In genomic region chr15:59688888-59689625, GRCh38 we compare ENCODE assay signal across 1 cellular context.
A peak's percentile ranks its signal among the peaks of the same experiment; 100 is the strongest.
TF ChIP-seq lines count a peak whose summit lies in the region.

BNIP2 (minus strand) TSS chr15:59689320; CDS start chr15:59682457, 6,863 bp downstream.

TF ChIP-seq in K562, 482 proteins besides CTCF, POLR2A, EP300 and RAD21 (continued from another document and continues in another):
- TF ChIP-seq TCFL5 (CRISPR knock-in tag; conservative IDR thresholded peaks at IDR 0.05) (no peak), ZFP30 (CRISPR knock-in tag; IDR thresholded peaks at IDR 0.05; ENCODE audit: borderline replicate concordance) (no peak), MTA3 (IDR thresholded peaks at IDR 0.05; ENCODE audit: borderline replicate concordance) (peak; percentile 25; the same call in 1 of the 2 replicates), NR4A1 (CRISPR knock-in tag; IDR thresholded peaks at IDR 0.05) (peak; percentile 83; the same call in 1 of the 2 replicates), NR4A1 (tag; IDR thresholded peaks at IDR 0.05) (no peak), NR1H2 (CRISPR knock-in tag; IDR thresholded peaks at IDR 0.05) (no peak), HNRNPL (IDR thresholded peaks at IDR 0.05; ENCODE audit: low read depth, low read length) (no peak), HDGF (IDR thresholded peaks at IDR 0.05) (no peak), MCM7 (IDR thresholded peaks at IDR 0.05) (no peak), CHCHD3 (CRISPR knock-in tag; IDR thresholded peaks at IDR 0.05) (no peak), HOMEZ (CRISPR knock-in tag; IDR thresholded peaks at IDR 0.05) (no peak), FOXA1 (IDR thresholded peaks at IDR 0.05; ENCODE audit: borderline replicate concordance) (no peak), POLR2B (IDR thresholded peaks at IDR 0.05; ENCODE audit: low read depth, partially characterized antibody) (peak; percentile 58), ZKSCAN8 (CRISPR knock-in tag; IDR thresholded peaks at IDR 0.05) (no peak), PTBP1 (IDR thresholded peaks at IDR 0.05; ENCODE audit: low read depth, low read length) (no peak), ZNF764 (CRISPR knock-in tag; IDR thresholded peaks at IDR 0.05; ENCODE audit: low read depth) (no peak), KDM1A (IDR thresholded peaks at IDR 0.05) (no peak), SMARCE1 (IDR thresholded peaks at IDR 0.05) (no peak), MECOM (CRISPR knock-in tag; IDR thresholded peaks at IDR 0.05) (no peak), TRIM24 (IDR thresholded peaks at IDR 0.05) (peak in 1 of 2 experiments; percentile 16; a peak in 1 of 4 replicates), ZNF586 (CRISPR knock-in tag; conservative IDR thresholded peaks at IDR 0.05) (no peak), SAFB2 (IDR thresholded peaks at IDR 0.05; ENCODE audit: borderline replicate concordance, low read depth, low read length, severe bottlenecking) (no peak), POLR2AphosphoS5 (IDR thresholded peaks at IDR 0.05; ENCODE audit: control insufficient read depth, insufficient read depth, low read depth, low read length) (peak; percentile 75), L3MBTL2 (IDR thresholded peaks at IDR 0.05) (no peak; the same call in 1 of the 2 replicates), CBX5 (IDR thresholded peaks at IDR 0.05; ENCODE audit: borderline replicate concordance, low read depth) (no peak), ZNF695 (CRISPR knock-in tag; IDR thresholded peaks at IDR 0.05) (no peak), BMI1 (IDR thresholded peaks at IDR 0.05; ENCODE audit: low read length) (no peak), GABPB2 (CRISPR knock-in tag; conservative IDR thresholded peaks at IDR 0.05) (no peak), RBM14 (IDR thresholded peaks at IDR 0.05; ENCODE audit: borderline replicate concordance, insufficient read depth, low read depth, low read length) (no peak), CREBBP (IDR thresholded peaks at IDR 0.05; ENCODE audit: low read depth, low read length) (no peak), TFAM (CRISPR knock-in tag; conservative IDR thresholded peaks at IDR 0.05) (no peak), ZNF583 (CRISPR knock-in tag; IDR thresholded peaks at IDR 0.05) (no peak; the same call in 1 of the 2 replicates)
- TF ChIP-seq, protein P1, sequence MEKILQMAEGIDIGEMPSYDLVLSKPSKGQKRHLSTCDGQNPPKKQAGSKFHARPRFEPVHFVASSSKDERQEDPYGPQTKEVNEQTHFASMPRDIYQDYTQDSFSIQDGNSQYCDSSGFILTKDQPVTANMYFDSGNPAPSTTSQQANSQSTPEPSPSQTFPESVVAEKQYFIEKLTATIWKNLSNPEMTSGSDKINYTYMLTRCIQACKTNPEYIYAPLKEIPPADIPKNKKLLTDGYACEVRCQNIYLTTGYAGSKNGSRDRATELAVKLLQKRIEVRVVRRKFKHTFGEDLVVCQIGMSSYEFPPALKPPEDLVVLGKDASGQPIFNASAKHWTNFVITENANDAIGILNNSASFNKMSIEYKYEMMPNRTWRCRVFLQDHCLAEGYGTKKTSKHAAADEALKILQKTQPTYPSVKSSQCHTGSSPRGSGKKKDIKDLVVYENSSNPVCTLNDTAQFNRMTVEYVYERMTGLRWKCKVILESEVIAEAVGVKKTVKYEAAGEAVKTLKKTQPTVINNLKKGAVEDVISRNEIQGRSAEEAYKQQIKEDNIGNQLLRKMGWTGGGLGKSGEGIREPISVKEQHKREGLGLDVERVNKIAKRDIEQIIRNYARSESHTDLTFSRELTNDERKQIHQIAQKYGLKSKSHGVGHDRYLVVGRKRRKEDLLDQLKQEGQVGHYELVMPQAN (IDR thresholded peaks at IDR 0.05; ENCODE audit: borderline replicate concordance) = peak; percentile 56; the same call in 1 of the 2 replicates
- TF ChIP-seq, protein P2, sequence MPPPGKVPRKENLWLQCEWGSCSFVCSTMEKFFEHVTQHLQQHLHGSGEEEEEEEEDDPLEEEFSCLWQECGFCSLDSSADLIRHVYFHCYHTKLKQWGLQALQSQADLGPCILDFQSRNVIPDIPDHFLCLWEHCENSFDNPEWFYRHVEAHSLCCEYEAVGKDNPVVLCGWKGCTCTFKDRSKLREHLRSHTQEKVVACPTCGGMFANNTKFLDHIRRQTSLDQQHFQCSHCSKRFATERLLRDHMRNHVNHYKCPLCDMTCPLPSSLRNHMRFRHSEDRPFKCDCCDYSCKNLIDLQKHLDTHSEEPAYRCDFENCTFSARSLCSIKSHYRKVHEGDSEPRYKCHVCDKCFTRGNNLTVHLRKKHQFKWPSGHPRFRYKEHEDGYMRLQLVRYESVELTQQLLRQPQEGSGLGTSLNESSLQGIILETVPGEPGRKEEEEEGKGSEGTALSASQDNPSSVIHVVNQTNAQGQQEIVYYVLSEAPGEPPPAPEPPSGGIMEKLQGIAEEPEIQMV (tag; conservative IDR thresholded peaks at IDR 0.05; ENCODE audit: low read depth) = 0 out of 2 replicates have a peak, but pooled peaks have one; percentile 15
- TF ChIP-seq, protein P3, sequence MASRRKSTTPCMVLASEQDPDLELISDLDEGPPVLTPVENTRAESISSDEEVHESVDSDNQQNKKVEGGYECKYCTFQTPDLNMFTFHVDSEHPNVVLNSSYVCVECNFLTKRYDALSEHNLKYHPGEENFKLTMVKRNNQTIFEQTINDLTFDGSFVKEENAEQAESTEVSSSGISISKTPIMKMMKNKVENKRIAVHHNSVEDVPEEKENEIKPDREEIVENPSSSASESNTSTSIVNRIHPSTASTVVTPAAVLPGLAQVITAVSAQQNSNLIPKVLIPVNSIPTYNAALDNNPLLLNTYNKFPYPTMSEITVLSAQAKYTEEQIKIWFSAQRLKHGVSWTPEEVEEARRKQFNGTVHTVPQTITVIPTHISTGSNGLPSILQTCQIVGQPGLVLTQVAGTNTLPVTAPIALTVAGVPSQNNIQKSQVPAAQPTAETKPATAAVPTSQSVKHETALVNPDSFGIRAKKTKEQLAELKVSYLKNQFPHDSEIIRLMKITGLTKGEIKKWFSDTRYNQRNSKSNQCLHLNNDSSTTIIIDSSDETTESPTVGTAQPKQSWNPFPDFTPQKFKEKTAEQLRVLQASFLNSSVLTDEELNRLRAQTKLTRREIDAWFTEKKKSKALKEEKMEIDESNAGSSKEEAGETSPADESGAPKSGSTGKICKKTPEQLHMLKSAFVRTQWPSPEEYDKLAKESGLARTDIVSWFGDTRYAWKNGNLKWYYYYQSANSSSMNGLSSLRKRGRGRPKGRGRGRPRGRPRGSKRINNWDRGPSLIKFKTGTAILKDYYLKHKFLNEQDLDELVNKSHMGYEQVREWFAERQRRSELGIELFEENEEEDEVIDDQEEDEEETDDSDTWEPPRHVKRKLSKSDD (conservative IDR thresholded peaks at IDR 0.05; ENCODE audit: low read length) = no peak
- TF ChIP-seq, protein P4, sequence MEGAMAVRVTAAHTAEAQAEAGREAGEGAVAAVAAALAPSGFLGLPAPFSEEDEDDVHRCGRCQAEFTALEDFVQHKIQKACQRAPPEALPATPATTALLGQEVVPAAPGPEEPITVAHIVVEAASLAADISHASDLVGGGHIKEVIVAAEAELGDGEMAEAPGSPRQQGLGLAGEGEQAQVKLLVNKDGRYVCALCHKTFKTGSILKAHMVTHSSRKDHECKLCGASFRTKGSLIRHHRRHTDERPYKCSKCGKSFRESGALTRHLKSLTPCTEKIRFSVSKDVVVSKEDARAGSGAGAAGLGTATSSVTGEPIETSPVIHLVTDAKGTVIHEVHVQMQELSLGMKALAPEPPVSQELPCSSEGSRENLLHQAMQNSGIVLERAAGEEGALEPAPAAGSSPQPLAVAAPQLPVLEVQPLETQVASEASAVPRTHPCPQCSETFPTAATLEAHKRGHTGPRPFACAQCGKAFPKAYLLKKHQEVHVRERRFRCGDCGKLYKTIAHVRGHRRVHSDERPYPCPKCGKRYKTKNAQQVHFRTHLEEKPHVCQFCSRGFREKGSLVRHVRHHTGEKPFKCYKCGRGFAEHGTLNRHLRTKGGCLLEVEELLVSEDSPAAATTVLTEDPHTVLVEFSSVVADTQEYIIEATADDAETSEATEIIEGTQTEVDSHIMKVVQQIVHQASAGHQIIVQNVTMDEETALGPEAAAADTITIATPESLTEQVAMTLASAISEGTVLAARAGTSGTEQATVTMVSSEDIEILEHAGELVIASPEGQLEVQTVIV (CRISPR knock-in tag; IDR thresholded peaks at IDR 0.05; ENCODE audit: borderline replicate concordance) = no peak
- TF ChIP-seq, protein P5, sequence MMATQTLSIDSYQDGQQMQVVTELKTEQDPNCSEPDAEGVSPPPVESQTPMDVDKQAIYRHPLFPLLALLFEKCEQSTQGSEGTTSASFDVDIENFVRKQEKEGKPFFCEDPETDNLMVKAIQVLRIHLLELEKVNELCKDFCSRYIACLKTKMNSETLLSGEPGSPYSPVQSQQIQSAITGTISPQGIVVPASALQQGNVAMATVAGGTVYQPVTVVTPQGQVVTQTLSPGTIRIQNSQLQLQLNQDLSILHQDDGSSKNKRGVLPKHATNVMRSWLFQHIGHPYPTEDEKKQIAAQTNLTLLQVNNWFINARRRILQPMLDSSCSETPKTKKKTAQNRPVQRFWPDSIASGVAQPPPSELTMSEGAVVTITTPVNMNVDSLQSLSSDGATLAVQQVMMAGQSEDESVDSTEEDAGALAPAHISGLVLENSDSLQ (IDR thresholded peaks at IDR 0.05) = peak; percentile 37; the same call in 1 of the 2 replicates
- TF ChIP-seq, protein P6, sequence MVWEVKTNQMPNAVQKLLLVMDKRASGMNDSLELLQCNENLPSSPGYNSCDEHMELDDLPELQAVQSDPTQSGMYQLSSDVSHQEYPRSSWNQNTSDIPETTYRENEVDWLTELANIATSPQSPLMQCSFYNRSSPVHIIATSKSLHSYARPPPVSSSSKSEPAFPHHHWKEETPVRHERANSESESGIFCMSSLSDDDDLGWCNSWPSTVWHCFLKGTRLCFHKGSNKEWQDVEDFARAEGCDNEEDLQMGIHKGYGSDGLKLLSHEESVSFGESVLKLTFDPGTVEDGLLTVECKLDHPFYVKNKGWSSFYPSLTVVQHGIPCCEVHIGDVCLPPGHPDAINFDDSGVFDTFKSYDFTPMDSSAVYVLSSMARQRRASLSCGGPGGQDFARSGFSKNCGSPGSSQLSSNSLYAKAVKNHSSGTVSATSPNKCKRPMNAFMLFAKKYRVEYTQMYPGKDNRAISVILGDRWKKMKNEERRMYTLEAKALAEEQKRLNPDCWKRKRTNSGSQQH (CRISPR knock-in tag; IDR thresholded peaks at IDR 0.05) = no peak
- TF ChIP-seq, protein P7, sequence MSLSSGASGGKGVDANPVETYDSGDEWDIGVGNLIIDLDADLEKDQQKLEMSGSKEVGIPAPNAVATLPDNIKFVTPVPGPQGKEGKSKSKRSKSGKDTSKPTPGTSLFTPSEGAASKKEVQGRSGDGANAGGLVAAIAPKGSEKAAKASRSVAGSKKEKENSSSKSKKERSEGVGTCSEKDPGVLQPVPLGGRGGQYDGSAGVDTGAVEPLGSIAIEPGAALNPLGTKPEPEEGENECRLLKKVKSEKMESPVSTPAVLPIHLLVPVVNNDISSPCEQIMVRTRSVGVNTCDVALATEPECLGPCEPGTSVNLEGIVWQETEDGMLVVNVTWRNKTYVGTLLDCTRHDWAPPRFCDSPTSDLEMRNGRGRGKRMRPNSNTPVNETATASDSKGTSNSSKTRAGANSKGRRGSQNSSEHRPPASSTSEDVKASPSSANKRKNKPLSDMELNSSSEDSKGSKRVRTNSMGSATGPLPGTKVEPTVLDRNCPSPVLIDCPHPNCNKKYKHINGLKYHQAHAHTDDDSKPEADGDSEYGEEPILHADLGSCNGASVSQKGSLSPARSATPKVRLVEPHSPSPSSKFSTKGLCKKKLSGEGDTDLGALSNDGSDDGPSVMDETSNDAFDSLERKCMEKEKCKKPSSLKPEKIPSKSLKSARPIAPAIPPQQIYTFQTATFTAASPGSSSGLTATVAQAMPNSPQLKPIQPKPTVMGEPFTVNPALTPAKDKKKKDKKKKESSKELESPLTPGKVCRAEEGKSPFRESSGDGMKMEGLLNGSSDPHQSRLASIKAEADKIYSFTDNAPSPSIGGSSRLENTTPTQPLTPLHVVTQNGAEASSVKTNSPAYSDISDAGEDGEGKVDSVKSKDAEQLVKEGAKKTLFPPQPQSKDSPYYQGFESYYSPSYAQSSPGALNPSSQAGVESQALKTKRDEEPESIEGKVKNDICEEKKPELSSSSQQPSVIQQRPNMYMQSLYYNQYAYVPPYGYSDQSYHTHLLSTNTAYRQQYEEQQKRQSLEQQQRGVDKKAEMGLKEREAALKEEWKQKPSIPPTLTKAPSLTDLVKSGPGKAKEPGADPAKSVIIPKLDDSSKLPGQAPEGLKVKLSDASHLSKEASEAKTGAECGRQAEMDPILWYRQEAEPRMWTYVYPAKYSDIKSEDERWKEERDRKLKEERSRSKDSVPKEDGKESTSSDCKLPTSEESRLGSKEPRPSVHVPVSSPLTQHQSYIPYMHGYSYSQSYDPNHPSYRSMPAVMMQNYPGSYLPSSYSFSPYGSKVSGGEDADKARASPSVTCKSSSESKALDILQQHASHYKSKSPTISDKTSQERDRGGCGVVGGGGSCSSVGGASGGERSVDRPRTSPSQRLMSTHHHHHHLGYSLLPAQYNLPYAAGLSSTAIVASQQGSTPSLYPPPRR (CRISPR knock-in tag; IDR thresholded peaks at IDR 0.05; ENCODE audit: borderline replicate concordance) = 0 out of 2 replicates have a peak, but pooled peaks have one; percentile 31
- TF ChIP-seq, protein P8, sequence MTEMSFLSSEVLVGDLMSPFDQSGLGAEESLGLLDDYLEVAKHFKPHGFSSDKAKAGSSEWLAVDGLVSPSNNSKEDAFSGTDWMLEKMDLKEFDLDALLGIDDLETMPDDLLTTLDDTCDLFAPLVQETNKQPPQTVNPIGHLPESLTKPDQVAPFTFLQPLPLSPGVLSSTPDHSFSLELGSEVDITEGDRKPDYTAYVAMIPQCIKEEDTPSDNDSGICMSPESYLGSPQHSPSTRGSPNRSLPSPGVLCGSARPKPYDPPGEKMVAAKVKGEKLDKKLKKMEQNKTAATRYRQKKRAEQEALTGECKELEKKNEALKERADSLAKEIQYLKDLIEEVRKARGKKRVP (CRISPR knock-in tag; IDR thresholded peaks at IDR 0.05) = no peak
- TF ChIP-seq, protein P9, sequence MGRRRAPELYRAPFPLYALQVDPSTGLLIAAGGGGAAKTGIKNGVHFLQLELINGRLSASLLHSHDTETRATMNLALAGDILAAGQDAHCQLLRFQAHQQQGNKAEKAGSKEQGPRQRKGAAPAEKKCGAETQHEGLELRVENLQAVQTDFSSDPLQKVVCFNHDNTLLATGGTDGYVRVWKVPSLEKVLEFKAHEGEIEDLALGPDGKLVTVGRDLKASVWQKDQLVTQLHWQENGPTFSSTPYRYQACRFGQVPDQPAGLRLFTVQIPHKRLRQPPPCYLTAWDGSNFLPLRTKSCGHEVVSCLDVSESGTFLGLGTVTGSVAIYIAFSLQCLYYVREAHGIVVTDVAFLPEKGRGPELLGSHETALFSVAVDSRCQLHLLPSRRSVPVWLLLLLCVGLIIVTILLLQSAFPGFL (CRISPR knock-in tag; IDR thresholded peaks at IDR 0.05) = no peak
